ENCODE assay signal across 8 cellular contexts in genomic region chr5:176415240-176416122, GRCh38. TPM values are rescaled to one million over a fixed set of nuclear protein-coding genes. Genes with fewer than 3 reads are reported as not detected.
DNase-seq lines count a peak whose midpoint lies in the region; ATAC-seq and TF ChIP-seq lines count a peak whose summit lies in the region.

No MANE protein-coding gene starts in this region.

- H3K4me2 ChIP-seq in DND-41 (ENCODE audit: insufficient read depth, low read length): peak overlapping the region; percentile 96
- peak overlapping the region; percentile 86 for H3K4me2 ChIP-seq in parathyroid adenoma (ENCODE audit: low read length)

- H4K20me1 ChIP-seq in DND-41 (ENCODE audit: insufficient read depth, low read length): peaks cover 18% of the 10 kb centered on the region; the same call in 1 of the 2 replicates

- ATAC-seq in DND-41 (ENCODE audit: insufficient read depth, low read depth) (peak; percentile 4; the same call in 1 of the 3 replicates), HG02798 (IDR thresholded peaks at IDR 0.05; ENCODE audit: poor library complexity, unreplicated experiment) (no peak), GM18519 (IDR thresholded peaks at IDR 0.05; ENCODE audit: low FRiP score, unreplicated experiment) (no peak)
- ATAC-seq in activated naive CD4-positive, alpha-beta T cell treated with anti-CD3 and anti-CD28 coated beads, Interleukin-2, amount 50 U/mL, for 72 hours: no peak

- H3K9me3 ChIP-seq in DND-41 (ENCODE audit: insufficient read depth, low read length, severe bottlenecking) (no peaks in the 10 kb centered on the region), parathyroid adenoma (ENCODE audit: control insufficient read depth, low read length) (no peaks in the 10 kb centered on the region)

- H3K27me3 ChIP-seq in DND-41 (ENCODE audit: insufficient read depth, low read length, poor library complexity) (no peaks in the 10 kb centered on the region), parathyroid adenoma (ENCODE audit: control insufficient read depth, insufficient read depth, low read length) (no peaks in the 10 kb centered on the region)

- peak overlapping the region; percentile 91 for H2AFZ ChIP-seq in DND-41 (ENCODE audit: low read depth, low read length)
- H2AFZ ChIP-seq in parathyroid adenoma: peak overlapping the region; percentile 92

- H3K4me1 ChIP-seq in DND-41 (ENCODE audit: insufficient read depth, low read length) (peaks cover 38% of the 10 kb centered on the region), parathyroid adenoma (peaks cover 14% of the 10 kb centered on the region)

- H3K27ac ChIP-seq in DND-41 (ENCODE audit: low read length) (peak overlapping the region; percentile 82), parathyroid adenoma (peak overlapping the region; percentile 84)

- peak overlapping the region; percentile 15 to 37 for H3K27ac Mint-ChIP-seq in activated naive CD4-positive, alpha-beta T cell treated with anti-CD3 and anti-CD28 coated beads, Interleukin-2, amount 50 U/mL, for 72 hours
- peak overlapping the region; percentile 43 for H3K27ac Mint-ChIP-seq in glutamatergic neuron (ENCODE audit: unreplicated experiment)

- DNase-seq in DND-41 (peak; percentile 12), HPDE6-E6E7 (ENCODE audit: extremely low spot score) (peak; percentile 58), glutamatergic neuron (no peak), cortex of kidney (lab: John Stamatoyannopoulos, UW) (no peak)
- peak in 1 of 2 donors; percentile 14 for DNase-seq in activated naive CD4-positive, alpha-beta T cell treated with anti-CD3 and anti-CD28 coated beads, Interleukin-2, amount 50 U/mL, for 72 hours (ENCODE audit: low spot score in 2 of 2)

- peaks cover 14% of the 10 kb centered on the region for H3K36me3 ChIP-seq in DND-41 (ENCODE audit: insufficient read depth, low read length)
- H3K36me3 ChIP-seq in parathyroid adenoma (ENCODE audit: control insufficient read depth, insufficient read depth, low read length): no peaks in the 10 kb centered on the region

- peaks cover 2% of the 10 kb centered on the region for H3K27me3 Mint-ChIP-seq in glutamatergic neuron (ENCODE audit: unreplicated experiment)

- H3K4me3 ChIP-seq in DND-41 (ENCODE audit: low read depth in 1 of 2, low read length in 2 of 2) (peak overlapping the region; percentile 83 to 99), parathyroid adenoma (ENCODE audit: low read depth, low read length) (peak overlapping the region; percentile 87)

- H3K36me3 Mint-ChIP-seq in activated naive CD4-positive, alpha-beta T cell treated with anti-CD3 and anti-CD28 coated beads, Interleukin-2, amount 50 U/mL, for 72 hours: no peaks in the 10 kb centered on the region
- H3K36me3 Mint-ChIP-seq in glutamatergic neuron (ENCODE audit: unreplicated experiment): peaks cover 3% of the 10 kb centered on the region

- H3K79me2 ChIP-seq in DND-41 (ENCODE audit: insufficient read depth, low read length) (peaks cover 44% of the 10 kb centered on the region), parathyroid adenoma (peaks cover 35% of the 10 kb centered on the region)

- peaks cover 17% of the 10 kb centered on the region for H3K4me1 Mint-ChIP-seq in glutamatergic neuron (ENCODE audit: low read depth, unreplicated experiment)

- peak overlapping the region; percentile 97 for H3K9ac ChIP-seq in DND-41 (ENCODE audit: low read depth, low read length)
- H3K9ac ChIP-seq in parathyroid adenoma: peak overlapping the region; percentile 78

- H3K9me3 Mint-ChIP-seq in activated naive CD4-positive, alpha-beta T cell treated with anti-CD3 and anti-CD28 coated beads, Interleukin-2, amount 50 U/mL, for 72 hours: no peaks in the 10 kb centered on the region
- peaks cover 14% of the 10 kb centered on the region for H3K9me3 Mint-ChIP-seq in glutamatergic neuron (ENCODE audit: unreplicated experiment)

- peak overlapping the region; percentile 85 for H3K4me3 Mint-ChIP-seq in glutamatergic neuron (ENCODE audit: unreplicated experiment)

- TF ChIP-seq CTCF in DND-41 (IDR thresholded peaks at IDR 0.05; ENCODE audit: borderline replicate concordance, extremely low read depth, low read length, poor library complexity, severe bottlenecking) (no peak), glutamatergic neuron (IDR thresholded peaks at IDR 0.05; ENCODE audit: partially characterized antibody, unreplicated experiment) (no peak), parathyroid adenoma (IDR thresholded peaks at IDR 0.05) (no peak)

RNA-seq across cellular contexts. Expression of gene CLTB, which starts 0.9 kb away (rescaled TPM):
- 10 to 100 TPM; 41.8 to 48.6 TPM for total RNA-seq in activated naive CD4-positive, alpha-beta T cell treated with anti-CD3 and anti-CD28 coated beads, Interleukin-2, amount 50 U/mL, for 72 hours
- total RNA-seq in glutamatergic neuron (ENCODE audit: unreplicated experiment): 83.8 TPM

RNA-seq across cellular contexts. Expression of gene HIGD2A, which starts 26.9 kb away (rescaled TPM):
- 100 to 1,000 TPM; 120 to 154 TPM for total RNA-seq in activated naive CD4-positive, alpha-beta T cell treated with anti-CD3 and anti-CD28 coated beads, Interleukin-2, amount 50 U/mL, for 72 hours
- total RNA-seq in glutamatergic neuron (ENCODE audit: unreplicated experiment): 103 TPM

RNA-seq across cellular contexts. Expression of gene NOP16, which starts 27.1 kb away (rescaled TPM):
- 10 to 100 TPM; 42.1 to 67.7 TPM for total RNA-seq in activated naive CD4-positive, alpha-beta T cell treated with anti-CD3 and anti-CD28 coated beads, Interleukin-2, amount 50 U/mL, for 72 hours
- 18.6 TPM for total RNA-seq in glutamatergic neuron (ENCODE audit: unreplicated experiment)

RNA-seq across cellular contexts. Expression of gene FAF2, which starts 32.7 kb away (rescaled TPM):
- total RNA-seq in activated naive CD4-positive, alpha-beta T cell treated with anti-CD3 and anti-CD28 coated beads, Interleukin-2, amount 50 U/mL, for 72 hours: 10 to 100 TPM; 36.3 to 37.7 TPM
- 52.9 TPM for total RNA-seq in glutamatergic neuron (ENCODE audit: unreplicated experiment)

RNA-seq across cellular contexts. Expression of gene ARL10, which starts 50.2 kb away (rescaled TPM):
- 10 to 100 TPM in 1 of 2 donors, 1 to 10 TPM in 1; 3.1 to 19.1 TPM for total RNA-seq in activated naive CD4-positive, alpha-beta T cell treated with anti-CD3 and anti-CD28 coated beads, Interleukin-2, amount 50 U/mL, for 72 hours
- total RNA-seq in glutamatergic neuron (ENCODE audit: unreplicated experiment): 34.7 TPM

Comparison
In these comparisons a context has a peak if more than half of its experiments do, and no peak if none do; other contexts are left out.
1. DNase-seq: peak in DND-41 (single experiment) and HPDE6-E6E7 (single experiment); none in glutamatergic neuron (single experiment) and cortex of kidney (single experiment).